Comparison of ENCODE assay signal across 19 cellular contexts in the genomic region with DNA sequence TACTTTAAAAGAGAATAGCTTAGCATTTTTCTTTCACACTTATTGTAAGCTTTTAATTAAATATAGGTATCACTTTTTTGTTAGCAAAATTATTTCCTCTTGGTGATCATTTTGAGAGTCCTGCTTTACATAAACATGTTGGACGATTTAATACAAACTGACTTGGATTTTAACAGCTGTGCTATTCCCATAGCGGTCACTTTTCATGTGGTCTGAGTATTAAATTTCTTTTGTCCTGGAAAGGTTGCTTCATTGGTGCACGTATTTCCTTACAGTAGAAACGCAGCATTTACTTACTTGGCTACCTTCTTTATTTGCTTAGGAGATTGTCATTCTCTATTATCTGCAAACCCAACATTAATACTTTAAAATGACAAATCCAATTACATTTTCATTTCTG.
DNase-seq lines count a peak whose midpoint lies in the region; ATAC-seq lines count a peak whose summit lies in the region.
"Had no signal": no experiment of that assay in that cellular context is flagged by ENCODE, and none has a peak within 500 bp of the region (broad histone marks: within the 10 kb centered on the region; RNA-seq: fewer than 3 reads in every experiment).

No MANE protein-coding gene starts in this region.

- DNase-seq in DMS 273 (lab: John Stamatoyannopoulos, UW; ENCODE audit: unreplicated experiment) (peak; percentile 40), LHCN-M2 (ENCODE audit: low read depth) (peak; percentile 90), NCI-H774 (lab: John Stamatoyannopoulos, UW) (peak; percentile 32), fibroblast of peridontal ligament (ENCODE audit: extremely low read depth) (peak; percentile 45), NCI-H2227 treated with DMSO at 0.1 percent for 48 hours (lab: John Stamatoyannopoulos, UW) (no peak), T-helper 2 cell (no peak), left ventricle myocardium superior (no peak)
- DNase-seq: activated B cell treated with CpG ODN at 0.5 μM for 24 hours; activated CD4-positive, alpha-beta memory T cell treated with anti-CD3 and anti-CD28 coated beads for 36 hours; activated T-cell treated with anti-CD3 and anti-CD28 coated beads for 4 hours; amniotic stem cell; mesendoderm; NCI-H1694 treated with DMSO at 0.1 percent for 48 hours; Peyer's patch; stimulated activated CD4-positive, alpha-beta T cell treated with anti-CD3 and anti-CD28 coated beads, Interleukin-4, amount 100 ng/mL, for 24 hours; stomach; transverse colon had no signal

- no peak for ATAC-seq in GM18511 (IDR thresholded peaks at IDR 0.05; ENCODE audit: unreplicated experiment)
- ATAC-seq in left ventricle myocardium superior = no peak
- ATAC-seq: gastroesophageal sphincter had no signal

- intact Hi-C loops in left ventricle myocardium superior (cut with micrococcal nuclease) = loop anchor here (10.0 kb wide), 1 partner anchor 153 kb away; no protein-coding TSS in a partner anchor

Comparison
In these comparisons a context has a peak if more than half of its experiments do, and no peak if none do; other contexts are left out.
1. DNase-seq: peak in DMS 273 (single experiment), LHCN-M2 (single experiment), NCI-H774 (single experiment) and fibroblast of peridontal ligament (single experiment); none in NCI-H2227 treated with DMSO at 0.1 percent for 48 hours (single experiment), T-helper 2 cell (0 of 5) and left ventricle myocardium superior (single experiment).